In genomic region chr10:22481687-22482539, GRCh38 we compare ENCODE assay signal across 14 cellular contexts.
A peak's percentile ranks its signal among the peaks of the same experiment; 100 is the strongest.
DNase-seq lines count a peak whose midpoint lies in the region; ATAC-seq, FAIRE-seq and TF ChIP-seq lines count a peak whose summit lies in the region.
"Had no signal": no experiment of that assay in that cellular context is flagged by ENCODE, and none has a peak within 500 bp of the region (broad histone marks: within the 10 kb centered on the region; RNA-seq: fewer than 3 reads in every experiment).

No MANE protein-coding gene starts in this region.

- H3K27me3 ChIP-seq in KMS-11 (ENCODE audit: insufficient read depth, low read depth) (no peaks in the 10 kb centered on the region), K562 (ENCODE audit: control insufficient read depth in 2 of 2, insufficient read depth in 2 of 2, low read length in 2 of 2) (no peaks in the 10 kb centered on the region)

- TF ChIP-seq POLR2A in K562 (conservative IDR thresholded peaks at IDR 0.05) = no peak

- intact Hi-C loops in K562 (cut with micrococcal nuclease) = no loop called here

- TF ChIP-seq CTCF in KMS-11 (conservative IDR thresholded peaks at IDR 0.05; ENCODE audit: low read depth, low read length) (no peak), K562 (IDR thresholded peaks at IDR 0.05 in 2 of 3, conservative IDR thresholded peaks at IDR 0.05 in 1 of 3; ENCODE audit: insufficient read depth in 2 of 3, low read depth in 1 of 3, low read length in 3 of 3) (no peak)

- no peak overlapping the region for H3K4me3 Mint-ChIP-seq in stimulated activated naive B cell treated with anti-CD40 and anti-IgM and Interleukin-4, amounts not matched to agents 10 μg/mL and 1 μg/mL and 100 μg/mL, for 72 hours
- H3K4me3 Mint-ChIP-seq: activated CD8-positive, alpha-beta T cell treated with anti-CD3 and anti-CD28 coated beads for 36 hours; CD8-positive, alpha-beta T cell; T-helper 2 cell treated with Interferon-gamma antibody and Interleukin-4, amounts not matched to agents 5 μg/mL and 100 μg/mL, for 36 hours had no signal

- peak overlapping the region; percentile 28 for H2AFZ ChIP-seq in KMS-11 (ENCODE audit: low read depth)
- peak overlapping the region; percentile 62 for H2AFZ ChIP-seq in K562 (ENCODE audit: low read depth, low read length)

- CTCF ChIA-PET in K562 (lab: Yijun Ruan, JAX; ENCODE audit: low intra/inter-chr PET ratio) = no interaction called here

- H3K9me3 Mint-ChIP-seq in stimulated activated naive B cell treated with anti-CD40 and anti-IgM and Interleukin-4, amounts not matched to agents 10 μg/mL and 1 μg/mL and 100 μg/mL, for 72 hours = no peaks in the 10 kb centered on the region
- H3K9me3 Mint-ChIP-seq: activated CD8-positive, alpha-beta T cell treated with anti-CD3 and anti-CD28 coated beads for 36 hours; CD8-positive, alpha-beta T cell; T-helper 2 cell treated with Interferon-gamma antibody and Interleukin-4, amounts not matched to agents 5 μg/mL and 100 μg/mL, for 36 hours had no signal

- H3K9ac ChIP-seq in KMS-11 (no peak overlapping the region), K562 (ENCODE audit: insufficient read depth in 1 of 2, low read depth in 2 of 2, low read length in 2 of 2) (no peak overlapping the region; a peak in 1 of 4 replicates)

- no peak overlapping the region for H3K27ac Mint-ChIP-seq in stimulated activated naive B cell treated with anti-CD40 and anti-IgM and Interleukin-4, amounts not matched to agents 10 μg/mL and 1 μg/mL and 100 μg/mL, for 72 hours
- H3K27ac Mint-ChIP-seq: activated CD8-positive, alpha-beta T cell treated with anti-CD3 and anti-CD28 coated beads for 36 hours; CD8-positive, alpha-beta T cell; T-helper 2 cell treated with Interferon-gamma antibody and Interleukin-4, amounts not matched to agents 5 μg/mL and 100 μg/mL, for 36 hours had no signal

- peak overlapping the region; percentile 51 for H3K4me2 ChIP-seq in KMS-11
- H3K4me2 ChIP-seq in K562 (ENCODE audit: insufficient read depth, low read length) = peak overlapping the region; percentile 24

- POLR2A ChIA-PET in K562 (lab: Yijun Ruan, JAX) = interaction anchor here (0.6 to 3.9 kb wide), 5 partner anchors 9 to 622 kb away, joined by 3 to 13 read pairs (median 3); no protein-coding TSS in a partner anchor

- peak; percentile 3 for DNase-seq in EH (ENCODE audit: low read depth)
- peak in 1 of 4 experiments; percentile 15 for DNase-seq in K562 (ENCODE audit: extremely low read depth in 1 of 4, low spot score in 3 of 4)
- DNase-seq in lung microvascular endothelial cell (ENCODE audit: low read depth in 2 of 2) = peak; percentile 28 to 31
- DNase-seq in cortex of kidney (lab: John Stamatoyannopoulos, UW) = no peak
- no peak for DNase-seq in stimulated activated naive B cell treated with anti-CD40 and anti-IgM and Interleukin-4, amounts not matched to agents 10 μg/mL and 1 μg/mL and 100 μg/mL, for 72 hours
- DNase-seq: activated CD8-positive, alpha-beta T cell treated with anti-CD3 and anti-CD28 coated beads for 36 hours; CD8-positive, alpha-beta T cell; left colon; NCI-H2171 had no signal

- in situ Hi-C loops in K562 (cut with MboI) = no loop called here

- H3K36me3 Mint-ChIP-seq in stimulated activated naive B cell treated with anti-CD40 and anti-IgM and Interleukin-4, amounts not matched to agents 10 μg/mL and 1 μg/mL and 100 μg/mL, for 72 hours = no peaks in the 10 kb centered on the region
- H3K36me3 Mint-ChIP-seq: CD8-positive, alpha-beta T cell had no signal

- TF ChIP-seq RAD21 in K562 (CRISPR knock-in tag; conservative IDR thresholded peaks at IDR 0.05 in 1 of 2, IDR thresholded peaks at IDR 0.05 in 1 of 2) = no peak

- H3K4me3 ChIP-seq in KMS-11 (IDR thresholded peaks at IDR 0.05; ENCODE audit: insufficient read depth, low read depth, low read length) (no peak overlapping the region), K562 (no peak overlapping the region)

- no TSS peak for BruUV-seq in K562 (replicated peaks; lab: Mats Ljungman, UMichigan)

- H4K20me1 ChIP-seq in KMS-11 (ENCODE audit: insufficient read depth) (no peaks in the 10 kb centered on the region), K562 (replicated peaks; ENCODE audit: control insufficient read depth, insufficient read depth, low read length) (no peaks in the 10 kb centered on the region)

- no peaks in the 10 kb centered on the region for H3K9me3 ChIP-seq in K562 (replicated peaks; ENCODE audit: control insufficient read depth, insufficient read depth, low read depth, low read length)

- no peak for TF ChIP-seq EP300 in K562 (IDR thresholded peaks at IDR 0.05; ENCODE audit: low read length)

- peaks cover 5 to 11% of the 10 kb centered on the region in 2 donors for H3K4me1 Mint-ChIP-seq in stimulated activated naive B cell treated with anti-CD40 and anti-IgM and Interleukin-4, amounts not matched to agents 10 μg/mL and 1 μg/mL and 100 μg/mL, for 72 hours

- peaks cover 66% of the 10 kb centered on the region for H3K4me1 ChIP-seq in KMS-11 (ENCODE audit: low read depth, poor library complexity, severe bottlenecking)
- H3K4me1 ChIP-seq in K562 (replicated peaks in 1 of 2; ENCODE audit: control insufficient read depth in 2 of 2, insufficient read depth in 2 of 2, low read length in 2 of 2) = peaks cover 0 to 23% of the 10 kb centered on the region in 2 experiments; a peak in 3 of 5 replicates

- peak; percentile 22 for ATAC-seq in K562
- ATAC-seq in HG03457 (IDR thresholded peaks at IDR 0.05; ENCODE audit: unreplicated experiment) = no peak
- no peak for ATAC-seq in HG03175 (IDR thresholded peaks at IDR 0.05; ENCODE audit: unreplicated experiment)
- no peak for ATAC-seq in stimulated activated naive B cell treated with anti-CD40 and anti-IgM and Interleukin-4, amounts not matched to agents 10 μg/mL and 1 μg/mL and 100 μg/mL, for 72 hours (replicated peaks)
- ATAC-seq: activated CD8-positive, alpha-beta T cell treated with anti-CD3 and anti-CD28 coated beads for 36 hours; CD8-positive, alpha-beta T cell; left colon had no signal

- FAIRE-seq in K562 (lab: Jason Lieb, UNC) = peak; percentile 19
- FAIRE-seq: frontal cortex had no signal

- peaks cover 5 to 19% of the 10 kb centered on the region in 2 donors for H3K27me3 Mint-ChIP-seq in stimulated activated naive B cell treated with anti-CD40 and anti-IgM and Interleukin-4, amounts not matched to agents 10 μg/mL and 1 μg/mL and 100 μg/mL, for 72 hours

- WGBS in K562 (ENCODE audit: insufficient coverage, low coverage, missing lambda C conversion rate) = 37% methylated on average over 5 of the region's 5 CpGs

- no peaks in the 10 kb centered on the region for H3K79me2 ChIP-seq in KMS-11 (ENCODE audit: insufficient read depth, low read depth)
- H3K79me2 ChIP-seq in K562 (ENCODE audit: control insufficient read depth, insufficient read depth, low read length) = no peaks in the 10 kb centered on the region

- H3K9me1 ChIP-seq in K562 (ENCODE audit: control insufficient read depth, insufficient read depth, low read length) = no peaks in the 10 kb centered on the region

- H3K27ac ChIP-seq in KMS-11 (peak overlapping the region; percentile 36; the same call in 1 of the 2 replicates), K562 (ENCODE audit: extremely low read depth, low read depth, low read length) (peak overlapping the region; percentile 24; the same call in 1 of the 3 replicates)

- H3K36me3 ChIP-seq in KMS-11 (ENCODE audit: insufficient read depth) (no peaks in the 10 kb centered on the region), K562 (ENCODE audit: control insufficient read depth, insufficient read depth, low read length) (no peaks in the 10 kb centered on the region)

TF ChIP-seq in K562, 482 proteins besides CTCF, POLR2A, EP300 and RAD21 (continues in another document):
- TF ChIP-seq ZFP91 (CRISPR knock-in tag; IDR thresholded peaks at IDR 0.05) = no peak
- TF ChIP-seq FOSL1 (tag; conservative IDR thresholded peaks at IDR 0.05) = peak; percentile 47; the same call in 1 of the 2 replicates
- no peak for TF ChIP-seq SFPQ (IDR thresholded peaks at IDR 0.05; ENCODE audit: low read depth, low read length)
- no peak for TF ChIP-seq POLR2H (tag; IDR thresholded peaks at IDR 0.05; ENCODE audit: low read depth)
- no peak for TF ChIP-seq ILK (tag; IDR thresholded peaks at IDR 0.05; ENCODE audit: borderline replicate concordance, low read depth)

Comparison
In these comparisons a context has a peak if more than half of its experiments do, and no peak if none do; other contexts are left out.
1. DNase-seq: peak in EH (single experiment) and lung microvascular endothelial cell (2 of 2); none in cortex of kidney (single experiment) and stimulated activated naive B cell treated with anti-CD40 and anti-IgM and Interleukin-4, amounts not matched to agents 10 μg/mL and 1 μg/mL and 100 μg/mL, for 72 hours (single experiment).